ENCODE assay signal across 11 cellular contexts in genomic region chr2:8441986-8442385, GRCh38.
DNase-seq lines count a peak whose midpoint lies in the region; ATAC-seq and TF ChIP-seq lines count a peak whose summit lies in the region.
"Had no signal": no experiment of that assay in that cellular context is flagged by ENCODE, and none has a peak within 500 bp of the region (broad histone marks: within the 10 kb centered on the region; RNA-seq: fewer than 3 reads in every experiment).

No MANE protein-coding gene starts in this region.

- DNase-seq in AML-193 (lab: John Stamatoyannopoulos, UW) (peak; percentile 15 to 27), NOMO-1 (lab: John Stamatoyannopoulos, UW; ENCODE audit: unreplicated experiment in 2 of 2) (peak; percentile 38 to 46), NCI-H1105 treated with DMSO at 0.1 percent for 48 hours (lab: John Stamatoyannopoulos, UW) (no peak), WTC11 (ENCODE audit: low spot score) (no peak), left colon (no peak), iPS-NIHi7 (ENCODE audit: extremely low spot score) (no peak)
- DNase-seq: naive thymus-derived CD4-positive, alpha-beta T cell; NCI-H1694 had no signal

- peak; percentile 47 for ATAC-seq in GM19043 (IDR thresholded peaks at IDR 0.05; ENCODE audit: low read depth, unreplicated experiment)
- peak; percentile 89 for ATAC-seq in HG02885 (IDR thresholded peaks at IDR 0.05; ENCODE audit: poor library complexity, unreplicated experiment)
- ATAC-seq in WTC11: no peak
- no peak for ATAC-seq in left colon
- ATAC-seq: naive thymus-derived CD4-positive, alpha-beta T cell; Panc1 had no signal

- H3K4me1 Mint-ChIP-seq in WTC11: peaks cover 23% of the 10 kb centered on the region

- H3K36me3 Mint-ChIP-seq in WTC11: no peaks in the 10 kb centered on the region

- POLR2A ChIA-PET in WTC11 (lab: Charles Lee): no interaction called here

- CTCF ChIA-PET in WTC11 (lab: Charles Lee): no interaction called here

- no peak overlapping the region for H3K27ac Mint-ChIP-seq in WTC11
- H3K27ac Mint-ChIP-seq: naive thymus-derived CD4-positive, alpha-beta T cell had no signal

- H3K4me3 Mint-ChIP-seq in WTC11: no peak overlapping the region
- H3K4me3 Mint-ChIP-seq: naive thymus-derived CD4-positive, alpha-beta T cell had no signal

- intact Hi-C loops in left colon (cut with DNase I, micrococcal nuclease): no loop called here

- H3K27me3 Mint-ChIP-seq in WTC11 (ENCODE audit: low read depth): no peaks in the 10 kb centered on the region

- TF ChIP-seq CTCF in WTC11 (IDR thresholded peaks at IDR 0.05): no peak

- H3K9me3 Mint-ChIP-seq in WTC11: peaks cover 7% of the 10 kb centered on the region
- H3K9me3 Mint-ChIP-seq: naive thymus-derived CD4-positive, alpha-beta T cell had no signal

TF ChIP-seq in WTC11, 78 proteins besides CTCF, POLR2A, EP300 and RAD21:
- TF ChIP-seq, protein P1, sequence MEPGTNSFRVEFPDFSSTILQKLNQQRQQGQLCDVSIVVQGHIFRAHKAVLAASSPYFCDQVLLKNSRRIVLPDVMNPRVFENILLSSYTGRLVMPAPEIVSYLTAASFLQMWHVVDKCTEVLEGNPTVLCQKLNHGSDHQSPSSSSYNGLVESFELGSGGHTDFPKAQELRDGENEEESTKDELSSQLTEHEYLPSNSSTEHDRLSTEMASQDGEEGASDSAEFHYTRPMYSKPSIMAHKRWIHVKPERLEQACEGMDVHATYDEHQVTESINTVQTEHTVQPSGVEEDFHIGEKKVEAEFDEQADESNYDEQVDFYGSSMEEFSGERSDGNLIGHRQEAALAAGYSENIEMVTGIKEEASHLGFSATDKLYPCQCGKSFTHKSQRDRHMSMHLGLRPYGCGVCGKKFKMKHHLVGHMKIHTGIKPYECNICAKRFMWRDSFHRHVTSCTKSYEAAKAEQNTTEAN (CRISPR knock-in tag; IDR thresholded peaks at IDR 0.05): no peak
- TF ChIP-seq MYBL2 (CRISPR knock-in tag; IDR thresholded peaks at IDR 0.05): no peak
- TF ChIP-seq E2F4 (CRISPR knock-in tag; IDR thresholded peaks at IDR 0.05; ENCODE audit: borderline replicate concordance, low read depth): no peak
- no peak for TF ChIP-seq JAZF1 (CRISPR knock-in tag; IDR thresholded peaks at IDR 0.05)
- TF ChIP-seq ZNF138 (CRISPR knock-in tag; conservative IDR thresholded peaks at IDR 0.05): no peak
- TF ChIP-seq ZBTB21 (CRISPR knock-in tag; IDR thresholded peaks at IDR 0.05; ENCODE audit: borderline replicate concordance): no peak
- no peak for TF ChIP-seq HMGA2 (CRISPR knock-in tag; IDR thresholded peaks at IDR 0.05)
- TF ChIP-seq ZNF219 (CRISPR knock-in tag; IDR thresholded peaks at IDR 0.05; ENCODE audit: borderline replicate concordance): no peak
- no peak for TF ChIP-seq FOXJ3 (CRISPR knock-in tag; IDR thresholded peaks at IDR 0.05; ENCODE audit: borderline replicate concordance)
- no peak for TF ChIP-seq PRRX2 (CRISPR knock-in tag; IDR thresholded peaks at IDR 0.05)
- TF ChIP-seq, protein P2, sequence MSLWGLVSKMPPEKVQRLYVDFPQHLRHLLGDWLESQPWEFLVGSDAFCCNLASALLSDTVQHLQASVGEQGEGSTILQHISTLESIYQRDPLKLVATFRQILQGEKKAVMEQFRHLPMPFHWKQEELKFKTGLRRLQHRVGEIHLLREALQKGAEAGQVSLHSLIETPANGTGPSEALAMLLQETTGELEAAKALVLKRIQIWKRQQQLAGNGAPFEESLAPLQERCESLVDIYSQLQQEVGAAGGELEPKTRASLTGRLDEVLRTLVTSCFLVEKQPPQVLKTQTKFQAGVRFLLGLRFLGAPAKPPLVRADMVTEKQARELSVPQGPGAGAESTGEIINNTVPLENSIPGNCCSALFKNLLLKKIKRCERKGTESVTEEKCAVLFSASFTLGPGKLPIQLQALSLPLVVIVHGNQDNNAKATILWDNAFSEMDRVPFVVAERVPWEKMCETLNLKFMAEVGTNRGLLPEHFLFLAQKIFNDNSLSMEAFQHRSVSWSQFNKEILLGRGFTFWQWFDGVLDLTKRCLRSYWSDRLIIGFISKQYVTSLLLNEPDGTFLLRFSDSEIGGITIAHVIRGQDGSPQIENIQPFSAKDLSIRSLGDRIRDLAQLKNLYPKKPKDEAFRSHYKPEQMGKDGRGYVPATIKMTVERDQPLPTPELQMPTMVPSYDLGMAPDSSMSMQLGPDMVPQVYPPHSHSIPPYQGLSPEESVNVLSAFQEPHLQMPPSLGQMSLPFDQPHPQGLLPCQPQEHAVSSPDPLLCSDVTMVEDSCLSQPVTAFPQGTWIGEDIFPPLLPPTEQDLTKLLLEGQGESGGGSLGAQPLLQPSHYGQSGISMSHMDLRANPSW (CRISPR knock-in tag; conservative IDR thresholded peaks at IDR 0.05; ENCODE audit: low read depth): no peak
- TF ChIP-seq ZNF423 (CRISPR knock-in tag; IDR thresholded peaks at IDR 0.05): no peak
- TF ChIP-seq NFYB (CRISPR knock-in tag; conservative IDR thresholded peaks at IDR 0.05; ENCODE audit: low read depth): no peak
- TF ChIP-seq ATF3 (CRISPR knock-in tag; conservative IDR thresholded peaks at IDR 0.05): no peak
- TF ChIP-seq GTF2I (CRISPR knock-in tag; conservative IDR thresholded peaks at IDR 0.05): no peak
- TF ChIP-seq, protein P3, sequence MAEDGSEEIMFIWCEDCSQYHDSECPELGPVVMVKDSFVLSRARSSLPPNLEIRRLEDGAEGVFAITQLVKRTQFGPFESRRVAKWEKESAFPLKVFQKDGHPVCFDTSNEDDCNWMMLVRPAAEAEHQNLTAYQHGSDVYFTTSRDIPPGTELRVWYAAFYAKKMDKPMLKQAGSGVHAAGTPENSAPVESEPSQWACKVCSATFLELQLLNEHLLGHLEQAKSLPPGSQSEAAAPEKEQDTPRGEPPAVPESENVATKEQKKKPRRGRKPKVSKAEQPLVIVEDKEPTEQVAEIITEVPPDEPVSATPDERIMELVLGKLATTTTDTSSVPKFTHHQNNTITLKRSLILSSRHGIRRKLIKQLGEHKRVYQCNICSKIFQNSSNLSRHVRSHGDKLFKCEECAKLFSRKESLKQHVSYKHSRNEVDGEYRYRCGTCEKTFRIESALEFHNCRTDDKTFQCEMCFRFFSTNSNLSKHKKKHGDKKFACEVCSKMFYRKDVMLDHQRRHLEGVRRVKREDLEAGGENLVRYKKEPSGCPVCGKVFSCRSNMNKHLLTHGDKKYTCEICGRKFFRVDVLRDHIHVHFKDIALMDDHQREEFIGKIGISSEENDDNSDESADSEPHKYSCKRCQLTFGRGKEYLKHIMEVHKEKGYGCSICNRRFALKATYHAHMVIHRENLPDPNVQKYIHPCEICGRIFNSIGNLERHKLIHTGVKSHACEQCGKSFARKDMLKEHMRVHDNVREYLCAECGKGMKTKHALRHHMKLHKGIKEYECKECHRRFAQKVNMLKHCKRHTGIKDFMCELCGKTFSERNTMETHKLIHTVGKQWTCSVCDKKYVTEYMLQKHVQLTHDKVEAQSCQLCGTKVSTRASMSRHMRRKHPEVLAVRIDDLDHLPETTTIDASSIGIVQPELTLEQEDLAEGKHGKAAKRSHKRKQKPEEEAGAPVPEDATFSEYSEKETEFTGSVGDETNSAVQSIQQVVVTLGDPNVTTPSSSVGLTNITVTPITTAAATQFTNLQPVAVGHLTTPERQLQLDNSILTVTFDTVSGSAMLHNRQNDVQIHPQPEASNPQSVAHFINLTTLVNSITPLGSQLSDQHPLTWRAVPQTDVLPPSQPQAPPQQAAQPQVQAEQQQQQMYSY (CRISPR knock-in tag; IDR thresholded peaks at IDR 0.05): no peak

Comparison
In these comparisons a context has a peak if more than half of its experiments do, and no peak if none do; other contexts are left out.
1. DNase-seq: peak in AML-193 (2 of 2) and NOMO-1 (2 of 2); none in NCI-H1105 treated with DMSO at 0.1 percent for 48 hours (single experiment), WTC11 (single experiment), left colon (0 of 2) and iPS-NIHi7 (single experiment).
2. ATAC-seq: peak in GM19043 (single experiment) and HG02885 (single experiment); none in WTC11 (single experiment) and left colon (single experiment).